In the genomic region with DNA sequence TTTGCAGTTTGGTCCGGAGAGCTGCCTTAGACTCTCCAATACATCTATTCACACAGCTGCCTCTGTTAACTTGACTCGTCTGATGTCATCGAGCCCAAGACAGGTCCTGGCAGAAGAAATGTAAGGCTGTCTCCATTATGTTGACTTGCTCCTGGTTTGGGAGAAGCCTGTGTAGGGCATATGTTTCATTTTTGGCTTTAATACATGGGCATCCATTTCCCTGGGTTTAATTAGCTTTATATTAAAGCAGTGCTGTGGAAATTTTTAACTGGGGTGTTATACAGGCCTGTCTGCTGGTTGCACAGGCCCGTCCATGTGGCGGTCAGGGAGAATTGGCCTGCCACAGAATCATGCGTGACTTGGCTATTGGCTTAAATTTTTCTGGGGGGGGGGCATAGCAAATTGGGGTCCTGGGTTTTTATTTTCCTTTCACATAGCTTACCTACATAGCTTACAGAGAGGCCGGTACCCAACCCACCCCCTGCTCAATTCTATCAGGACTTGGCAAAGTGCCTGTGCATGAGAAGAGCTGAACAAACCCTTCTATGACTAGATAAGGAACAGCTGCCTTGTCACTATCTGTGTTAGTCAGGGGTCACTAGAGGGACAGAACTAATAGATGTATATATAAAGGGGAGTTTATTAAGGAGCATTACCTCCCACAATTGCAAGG, we compare ENCODE assay signal across 33 cellular contexts.
DNase-seq lines count a peak whose midpoint lies in the region; ATAC-seq, FAIRE-seq and TF ChIP-seq lines count a peak whose summit lies in the region.
"Had no signal": no experiment of that assay in that cellular context is flagged by ENCODE, and none has a peak within 500 bp of the region (broad histone marks: within the 10 kb centered on the region; RNA-seq: fewer than 3 reads in every experiment).

No MANE protein-coding gene starts in this region.

- H4K20me1 ChIP-seq in smooth muscle cell (ENCODE audit: low read depth): no peaks in the 10 kb centered on the region

- no peak for TF ChIP-seq POLR2A in esophagus muscularis mucosa (IDR thresholded peaks at IDR 0.05; ENCODE audit: low read depth)

- H3K4me1 ChIP-seq in esophagus muscularis mucosa (no peaks in the 10 kb centered on the region), smooth muscle cell (ENCODE audit: low read depth) (no peaks in the 10 kb centered on the region)
- H3K4me1 ChIP-seq: spleen, upper lobe of right lung had no signal

- no peak for FAIRE-seq in RCC 7860 (lab: Jason Lieb, UNC)
- FAIRE-seq: frontal cortex, GM18507 had no signal

- H3K27ac ChIP-seq in esophagus muscularis mucosa (replicated peaks in 1 of 4): no peak overlapping the region
- no peak overlapping the region for H3K27ac ChIP-seq in smooth muscle cell (ENCODE audit: low read depth)
- H3K27ac ChIP-seq: C4-2B, cardiac muscle cell, coronary artery, PC-9, spleen, upper lobe of right lung had no signal

- TF ChIP-seq CTCF in esophagus muscularis mucosa (IDR thresholded peaks at IDR 0.05): no peak
- TF ChIP-seq CTCF in smooth muscle cell (IDR thresholded peaks at IDR 0.05; ENCODE audit: borderline replicate concordance, insufficient read depth, poor library complexity, severe bottlenecking): no peak

- no peak overlapping the region for H3K9ac ChIP-seq in smooth muscle cell (ENCODE audit: low read depth)

- H3K79me2 ChIP-seq in smooth muscle cell (ENCODE audit: low read depth): no peaks in the 10 kb centered on the region

- intact Hi-C loops in esophagus muscularis mucosa (cut with DNase I): no loop called here

- H3K9me3 ChIP-seq in esophagus muscularis mucosa (no peaks in the 10 kb centered on the region), smooth muscle cell (replicated peaks; ENCODE audit: low read depth) (no peaks in the 10 kb centered on the region)
- H3K9me3 ChIP-seq: MG63, spleen, upper lobe of right lung had no signal

- H3K36me3 ChIP-seq in esophagus muscularis mucosa: no peaks in the 10 kb centered on the region
- H3K36me3 ChIP-seq in smooth muscle cell (ENCODE audit: low read depth): no peaks in the 10 kb centered on the region
- H3K36me3 ChIP-seq: cardiac muscle cell, MG63, spleen, upper lobe of right lung had no signal

- no peak overlapping the region for H3K4me2 ChIP-seq in smooth muscle cell
- H3K4me2 ChIP-seq: PC-9 had no signal

- no peak overlapping the region for H3K4me3 ChIP-seq in esophagus muscularis mucosa
- H3K4me3 ChIP-seq in smooth muscle cell: no peak overlapping the region
- H3K4me3 ChIP-seq: cardiac muscle cell, coronary artery, MG63, PC-9, spleen, upper lobe of right lung had no signal

- no peak overlapping the region for H2AFZ ChIP-seq in smooth muscle cell (ENCODE audit: low read depth)
- H2AFZ ChIP-seq: PC-9 had no signal

- in situ Hi-C loops in G401 (cut with HindIII; ENCODE audit: low sequenced_read_pairs): no loop called here

- 71% methylated on average over 7 of the region's 7 CpGs for WGBS in esophagus muscularis mucosa
- 80% methylated on average over 7 of the region's 7 CpGs for WGBS in smooth muscle cell (ENCODE audit: low lambda C conversion rate)

- no peaks in the 10 kb centered on the region for H3K27me3 ChIP-seq in esophagus muscularis mucosa
- no peaks in the 10 kb centered on the region for H3K27me3 ChIP-seq in smooth muscle cell (ENCODE audit: low read depth)
- H3K27me3 ChIP-seq: cardiac muscle cell, MG63, spleen, upper lobe of right lung had no signal

- H3F3A ChIP-seq in smooth muscle cell (ENCODE audit: low read depth): no peaks in the 10 kb centered on the region

- ATAC-seq in HG03520 (IDR thresholded peaks at IDR 0.05; ENCODE audit: unreplicated experiment) (no peak), GM21381 (IDR thresholded peaks at IDR 0.05; ENCODE audit: unreplicated experiment) (no peak)
- ATAC-seq: esophagus mucosa; left ventricle myocardium superior; stimulated activated effector memory CD8-positive, alpha-beta T cell treated with anti-CD3 and anti-CD28 coated beads, Interleukin-12 subunit alpha, Interleukin-12 subunit beta, amount 100 ng/mL, for 72 hours; upper lobe of right lung had no signal

- DNase-seq in D341Med (ENCODE audit: low spot score) (peak; percentile 1), RCC 7860 (ENCODE audit: low spot score) (peak; percentile 1), esophagus muscularis mucosa (ENCODE audit: extremely low spot score) (peak; percentile 57), myocyte (ENCODE audit: low read depth) (peak; percentile 2), smooth muscle cell (lab: John Stamatoyannopoulos, UW; ENCODE audit: unreplicated experiment) (no peak), G401 (ENCODE audit: low spot score) (no peak)
- DNase-seq: activated B cell treated with CpG ODN at 0.5 μM for 24 hours; activated CD4-positive, alpha-beta memory T cell treated with anti-CD3 and anti-CD28 coated beads for 36 hours; amygdala; Calu3; HCEC 1CT; hippocampal formation; KG1; left ventricle myocardium superior; MG63; NCI-H1436; NCI-H510A treated with DMSO at 0.1 percent for 48 hours; nephron progenitor cell; PC-9; SHP77; spleen; stimulated activated CD4-positive, alpha-beta T cell treated with anti-CD3 and anti-CD28 coated beads, Interleukin-4, amount 100 ng/mL, for 1 hour; T-helper 9 cell; upper lobe of right lung had no signal

- no peak for TF ChIP-seq EP300 in esophagus muscularis mucosa (IDR thresholded peaks at IDR 0.05)

Comparison
In these comparisons a context has a peak if more than half of its experiments do, and no peak if none do; other contexts are left out.
1. DNase-seq: peak in D341Med (single experiment), RCC 7860 (single experiment), esophagus muscularis mucosa (single experiment) and myocyte (single experiment); none in smooth muscle cell (single experiment) and G401 (single experiment).